In genomic region chr11:13602844-13603243, GRCh38 we compare ENCODE assay signal across 26 cellular contexts.
DNase-seq lines count a peak whose midpoint lies in the region; ATAC-seq, FAIRE-seq and TF ChIP-seq lines count a peak whose summit lies in the region.
"Had no signal": no experiment of that assay in that cellular context is flagged by ENCODE, and none has a peak within 500 bp of the region (broad histone marks: within the 10 kb centered on the region; RNA-seq: fewer than 3 reads in every experiment).

No MANE protein-coding gene starts in this region.

- H3K9me3 Mint-ChIP-seq in Caco-2 (ENCODE audit: unreplicated experiment) (no peaks in the 10 kb centered on the region), immature natural killer cell (no peaks in the 10 kb centered on the region)
- H3K9me3 Mint-ChIP-seq: HFFc6 had no signal

- H2AK5ac ChIP-seq in H1 (ENCODE audit: low read depth, low read length) (no peak overlapping the region), mesendoderm (ENCODE audit: low read length) (no peak overlapping the region)

- H3K4me1 Mint-ChIP-seq in Caco-2 (ENCODE audit: low read depth, unreplicated experiment): no peaks in the 10 kb centered on the region
- H3K4me1 Mint-ChIP-seq in immature natural killer cell: no peaks in the 10 kb centered on the region
- H3K4me1 Mint-ChIP-seq: CD4-positive, CD25-positive, alpha-beta regulatory T cell had no signal

- peak; percentile 41 to 53 for TF ChIP-seq RAD21 in H1 (IDR thresholded peaks at IDR 0.05 in 1 of 2, conservative IDR thresholded peaks at IDR 0.05 in 1 of 2; ENCODE audit: low read depth in 2 of 2, low read length in 2 of 2)

- H3K4me1 ChIP-seq in H1 (replicated peaks in 1 of 4; ENCODE audit: control insufficient read depth in 3 of 4, insufficient read depth in 4 of 4, low read length in 3 of 4): no peaks in the 10 kb centered on the region
- peaks cover 2% of the 10 kb centered on the region for H3K4me1 ChIP-seq in mesendoderm (ENCODE audit: control insufficient read depth, low read depth, low read length)
- H3K4me1 ChIP-seq in Caco-2: peaks cover 9% of the 10 kb centered on the region; the same call in 1 of the 2 replicates

- TF ChIP-seq CTCF in H1 (IDR thresholded peaks at IDR 0.05; ENCODE audit: control extremely low read depth in 1 of 3, insufficient read depth in 1 of 3, low read depth in 1 of 3, low read length in 3 of 3): peak; percentile 31 to 59 (median 39); a peak in 3 of 4 replicates
- no peak for TF ChIP-seq CTCF in Caco-2 (IDR thresholded peaks at IDR 0.05; ENCODE audit: insufficient read depth in 1 of 2, low read depth in 1 of 2, low read length in 1 of 2, severe bottlenecking in 1 of 2, unreplicated experiment in 1 of 2)

- no peak overlapping the region for H4K91ac ChIP-seq in H1 (replicated peaks; ENCODE audit: insufficient read length, low read length)

- H3K23me2 ChIP-seq in H1 (ENCODE audit: low read depth, low read length): peaks cover 6% of the 10 kb centered on the region; the same call in 1 of the 2 replicates

- ATAC-seq in left cardiac atrium (no peak), GM18909 (IDR thresholded peaks at IDR 0.05; ENCODE audit: poor library complexity, unreplicated experiment) (no peak)
- ATAC-seq: HepG2 had no signal

- H3K36me3 ChIP-seq in H1 (ENCODE audit: control insufficient read depth in 2 of 4, insufficient read depth in 4 of 4, low read length in 3 of 4) (no peaks in the 10 kb centered on the region), mesendoderm (ENCODE audit: control insufficient read depth, insufficient read depth, low read length) (no peaks in the 10 kb centered on the region), Caco-2 (ENCODE audit: control insufficient read depth, insufficient read depth, low read length) (no peaks in the 10 kb centered on the region)
- H3K36me3 ChIP-seq: MG63 had no signal

- H2AFZ ChIP-seq in H1 (ENCODE audit: low read length): no peak overlapping the region

- H3K4me3 ChIP-seq in H1 (ENCODE audit: extremely low read depth in 1 of 4, insufficient read depth in 2 of 4, low read depth in 3 of 4, low read length in 4 of 4): no peak overlapping the region
- H3K4me3 ChIP-seq in mesendoderm (ENCODE audit: low read length): no peak overlapping the region
- H3K4me3 ChIP-seq in Caco-2 (ENCODE audit: low read depth, low read length): no peak overlapping the region
- H3K4me3 ChIP-seq: MG63, SK-N-MC had no signal

- H3K4me2 ChIP-seq in H1 (ENCODE audit: insufficient read depth in 1 of 2, low read depth in 2 of 2, low read length in 2 of 2): no peak overlapping the region
- no peak overlapping the region for H3K4me2 ChIP-seq in mesendoderm (ENCODE audit: low read length)

- no peak overlapping the region for H4K5ac ChIP-seq in H1 (ENCODE audit: insufficient read length, low read depth, low read length)
- no peak overlapping the region for H4K5ac ChIP-seq in mesendoderm (ENCODE audit: low read length)

- H3K18ac ChIP-seq in H1 (ENCODE audit: extremely low read depth, low read length) (no peak overlapping the region), mesendoderm (ENCODE audit: low read length) (no peak overlapping the region)

- H4K8ac ChIP-seq in H1 (ENCODE audit: extremely low read depth, insufficient read depth, low read length): no peak overlapping the region
- no peak overlapping the region for H4K8ac ChIP-seq in mesendoderm (ENCODE audit: low read depth, low read length)

- H2BK120ac ChIP-seq in H1 (replicated peaks; ENCODE audit: low read depth, low read length) (no peak overlapping the region), mesendoderm (ENCODE audit: low read depth, low read length) (no peak overlapping the region)

- no peaks in the 10 kb centered on the region for H3K9me3 ChIP-seq in H1 (ENCODE audit: insufficient read depth in 2 of 2, low read depth in 1 of 2, low read length in 1 of 2)
- H3K9me3 ChIP-seq in Caco-2: no peaks in the 10 kb centered on the region
- H3K9me3 ChIP-seq: MG63 had no signal

- no peak overlapping the region for H2BK12ac ChIP-seq in H1 (ENCODE audit: low read depth, low read length)

- H3K9ac ChIP-seq in H1 (replicated peaks in 1 of 4; ENCODE audit: extremely low read depth in 1 of 4, low read depth in 3 of 4, low read length in 3 of 4): no peak overlapping the region
- H3K9ac ChIP-seq in mesendoderm (ENCODE audit: low read length): no peak overlapping the region

- H3K4ac ChIP-seq in H1 (replicated peaks; ENCODE audit: insufficient read length, low read depth, low read length) (no peak overlapping the region), mesendoderm (ENCODE audit: low read depth, low read length) (no peak overlapping the region)

- H3K23ac ChIP-seq in H1 (ENCODE audit: insufficient read length): no peak overlapping the region
- H3K23ac ChIP-seq in mesendoderm (ENCODE audit: low read length): no peak overlapping the region

- no peak overlapping the region for H2BK20ac ChIP-seq in H1 (ENCODE audit: low read length)

- no peaks in the 10 kb centered on the region for H3K79me2 ChIP-seq in H1 (ENCODE audit: control insufficient read depth in 1 of 2, insufficient read depth in 2 of 2, low read length in 2 of 2)
- H3K79me2 ChIP-seq in mesendoderm (ENCODE audit: control insufficient read depth, insufficient read depth, low read length): no peaks in the 10 kb centered on the region

- no peak overlapping the region for H2BK15ac ChIP-seq in H1 (ENCODE audit: low read length)
- H2BK15ac ChIP-seq in mesendoderm (replicated peaks; ENCODE audit: low read depth): no peak overlapping the region

- CTCF ChIA-PET in H1 (lab: Charles Lee; ENCODE audit: partially characterized antibody): interaction anchor here (1.1 to 1.7 kb wide), 4 partner anchors 8 to 116 kb away, joined by 4 to 6 read pairs (median 4); no protein-coding TSS in a partner anchor
- CTCF ChIA-PET in Caco-2 (lab: Charles Lee): no interaction called here

- intact Hi-C loops in Caco-2 (cut with micrococcal nuclease; ENCODE audit: unreplicated experiment): no loop called here
- intact Hi-C loops in left cardiac atrium (cut with DNase I): no loop called here

- H3K27ac ChIP-seq in H1 (ENCODE audit: low read depth, low read length): no peak overlapping the region
- H3K27ac ChIP-seq in mesendoderm (ENCODE audit: low read depth, low read length): no peak overlapping the region
- H3K27ac ChIP-seq: SK-N-MC had no signal

- POLR2A ChIA-PET in H1 (lab: Charles Lee; ENCODE audit: partially characterized antibody) (no interaction called here), Caco-2 (lab: Charles Lee) (no interaction called here)

- no peak for TF ChIP-seq EP300 in H1 (IDR thresholded peaks at IDR 0.05; ENCODE audit: borderline replicate concordance in 1 of 2, low read depth in 2 of 2, low read length in 2 of 2)

- FAIRE-seq in H1 (lab: Jason Lieb, UNC): no peak
- FAIRE-seq: D721Med, H54, HepG2, RCC 7860 had no signal

- no TSS peak for BruUV-seq in Caco-2 (replicated peaks; lab: Mats Ljungman, UMichigan)

- H3K4me3 Mint-ChIP-seq in Caco-2 (ENCODE audit: unreplicated experiment): no peak overlapping the region
- H3K4me3 Mint-ChIP-seq in immature natural killer cell: no peak overlapping the region
- H3K4me3 Mint-ChIP-seq: CD4-positive, CD25-positive, alpha-beta regulatory T cell; HFFc6 had no signal

- H2BK5ac ChIP-seq in H1 (ENCODE audit: low read depth, low read length) (no peak overlapping the region), mesendoderm (ENCODE audit: low read length) (no peak overlapping the region)

- no peak overlapping the region for H3K27ac Mint-ChIP-seq in Caco-2 (ENCODE audit: unreplicated experiment)
- H3K27ac Mint-ChIP-seq in immature natural killer cell: no peak overlapping the region
- H3K27ac Mint-ChIP-seq: CD4-positive, CD25-positive, alpha-beta regulatory T cell; HFFc6 had no signal

- H3K27me3 Mint-ChIP-seq in Caco-2 (ENCODE audit: insufficient read depth, unreplicated experiment): peaks cover 7% of the 10 kb centered on the region
- H3K27me3 Mint-ChIP-seq in immature natural killer cell (ENCODE audit: low read depth in 3 of 3): peaks cover 0 to 4% (median 2%) of the 10 kb centered on the region in 3 donors
- H3K27me3 Mint-ChIP-seq: CD4-positive, CD25-positive, alpha-beta regulatory T cell had no signal

- H3K56ac ChIP-seq in H1 (replicated peaks; ENCODE audit: insufficient read length, low read depth, low read length) (no peak overlapping the region), mesendoderm (ENCODE audit: low read length) (no peak overlapping the region)

- H4K20me1 ChIP-seq in H1 (replicated peaks in 1 of 2; ENCODE audit: control insufficient read depth in 1 of 2, insufficient read depth in 2 of 2, low read length in 2 of 2): no peaks in the 10 kb centered on the region

- no peaks in the 10 kb centered on the region for H3K79me1 ChIP-seq in H1 (ENCODE audit: low read depth, low read length)
- H3K79me1 ChIP-seq in mesendoderm (ENCODE audit: low read length): no peaks in the 10 kb centered on the region

- DNase-seq in DMS53 (lab: John Stamatoyannopoulos, UW) (peak; percentile 6), DMS53 treated with DMSO at 0.1 percent for 48 hours (lab: John Stamatoyannopoulos, UW; ENCODE audit: unreplicated experiment) (no peak), H1 (ENCODE audit: low read depth in 1 of 2, low spot score in 2 of 2) (no peak), mesendoderm (peak; percentile 45), Caco-2 (no peak), left cardiac atrium (no peak), immature natural killer cell (no peak)
- DNase-seq: 8988T; ACHN; CD4-positive, CD25-positive, alpha-beta regulatory T cell; DMS79 treated with DMSO at 0.1 percent for 48 hours; HFFc6; MG63; NCI-H1105 treated with DMSO at 0.1 percent for 48 hours; NCI-H146; NCI-H2029; NCI-H446; NCI-H524 treated with DMSO at 0.1 percent for 48 hours; NCI-H774; SIG-M5 had no signal

- TF ChIP-seq POLR2A in H1 (IDR thresholded peaks at IDR 0.05; ENCODE audit: control extremely low read depth in 1 of 2, low read depth in 2 of 2, low read length in 2 of 2): no peak

- H3K27me3 ChIP-seq in H1 (replicated peaks in 1 of 4; ENCODE audit: control insufficient read depth in 3 of 4, extremely low read depth in 1 of 4, insufficient read depth in 3 of 4, low read length in 3 of 4) (no peaks in the 10 kb centered on the region), mesendoderm (ENCODE audit: insufficient read depth, low read length, poor library complexity) (no peaks in the 10 kb centered on the region), Caco-2 (replicated peaks; ENCODE audit: control insufficient read depth, insufficient read depth, low read length) (no peaks in the 10 kb centered on the region)
- H3K27me3 ChIP-seq: MG63 had no signal

- H3K14ac ChIP-seq in H1 (ENCODE audit: insufficient read length): no peak overlapping the region

- H3K36me3 Mint-ChIP-seq in Caco-2 (ENCODE audit: insufficient read depth, unreplicated experiment) (no peaks in the 10 kb centered on the region), immature natural killer cell (peaks cover 0 to 3% (median 0%) of the 10 kb centered on the region in 3 donors)
- H3K36me3 Mint-ChIP-seq: CD4-positive, CD25-positive, alpha-beta regulatory T cell had no signal

TF ChIP-seq in H1, 55 proteins besides CTCF, POLR2A, EP300 and RAD21 (continues in another document):
- TF ChIP-seq POU5F1 (IDR thresholded peaks at IDR 0.05; ENCODE audit: low read depth, low read length): no peak

Comparison
In these comparisons a context has a peak if more than half of its experiments do, and no peak if none do; other contexts are left out.
1. DNase-seq: peak in DMS53 (single experiment) and mesendoderm (single experiment); none in DMS53 treated with DMSO at 0.1 percent for 48 hours (single experiment), H1 (0 of 2), Caco-2 (0 of 2), left cardiac atrium (single experiment) and immature natural killer cell (0 of 3).
2. CTCF ChIP-seq: peak in H1 (3 of 3); none in Caco-2 (0 of 2).